In the genomic region with DNA sequence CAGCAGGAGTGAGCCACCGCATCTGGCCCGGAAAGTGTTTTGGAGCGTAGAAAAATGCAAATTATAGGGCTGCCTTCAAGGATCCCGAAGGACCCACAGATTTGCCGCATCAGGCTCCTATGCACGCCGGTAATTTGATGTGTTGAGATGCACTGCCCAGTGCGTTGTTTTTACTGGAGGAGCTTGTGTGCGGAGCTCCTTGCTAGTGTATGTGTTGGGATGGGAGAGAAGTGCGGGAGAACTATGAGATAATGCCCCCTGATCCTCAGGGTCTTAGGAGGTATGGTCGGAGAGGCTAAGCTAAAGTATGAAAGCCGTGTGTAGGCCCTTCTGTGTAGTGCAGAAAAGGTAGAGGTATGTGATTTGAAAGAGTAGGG, we compare ENCODE assay signal across 8 cellular contexts. TPM values are rescaled to one million over a fixed set of nuclear protein-coding genes. Genes with fewer than 3 reads are reported as not detected.
DNase-seq lines count a peak whose midpoint lies in the region; TF ChIP-seq lines count a peak whose summit lies in the region.

No MANE protein-coding gene starts in this region.

- no peaks in the 10 kb centered on the region; the same call in 1 of the 2 replicates for H3K36me3 ChIP-seq in MG63
- H3K36me3 ChIP-seq in ascending aorta, result no peaks in the 10 kb centered on the region

- H3K9me3 ChIP-seq in MG63, result no peaks in the 10 kb centered on the region
- no peaks in the 10 kb centered on the region for H3K9me3 ChIP-seq in ascending aorta

- peak overlapping the region; percentile 69 for H3K4me3 ChIP-seq in MG63
- peak overlapping the region; percentile 54 to 84 for H3K4me3 ChIP-seq in ascending aorta

- no peak for TF ChIP-seq CTCF in ascending aorta (IDR thresholded peaks at IDR 0.05)

- peaks cover 0 to 12% of the 10 kb centered on the region in 2 donors for H3K4me1 ChIP-seq in ascending aorta

- DNase-seq in NCI-H526 (lab: John Stamatoyannopoulos, UW), result peak; percentile 32 to 46
- DNase-seq in NCI-H526 treated with DMSO at 0.1 percent for 48 hours (lab: John Stamatoyannopoulos, UW), result no peak
- no peak for DNase-seq in MG63
- no peak for DNase-seq in ascending aorta (ENCODE audit: low spot score in 2 of 2)
- DNase-seq in left kidney (ENCODE audit: low read depth, low spot score), result peak; percentile 55
- DNase-seq in DMS79 (lab: John Stamatoyannopoulos, UW), result no peak
- DNase-seq in activated CD8-positive, alpha-beta memory T cell treated with anti-CD3 and anti-CD28 coated beads, Interleukin-2, amount 50 U/mL, for 4 hours, result no peak

- intact Hi-C loops in ascending aorta (cut with DNase I), result loop anchor here (2.0 to 5.0 kb wide), 2 partner anchors 42 to 68 kb away; no protein-coding TSS in a partner anchor

- H3K27ac ChIP-seq in ascending aorta (peak overlapping the region; percentile 88 to 96), temporal lobe (ENCODE audit: low read depth, low read length) (peak overlapping the region; percentile 95)

- no peaks in the 10 kb centered on the region for H3K27me3 ChIP-seq in MG63
- H3K27me3 ChIP-seq in ascending aorta, result no peaks in the 10 kb centered on the region

RNA-seq across cellular contexts. Expression of a gene that starts 1.3 kb away (rescaled TPM):
- 19.9 and 20.8 TPM in 2 replicates for total RNA-seq in MG63 (2014; rRNA removed; shearing (Covaris generic); ENCODE audit: low replicate concordance)
- total RNA-seq in ascending aorta (78.0 TPM), temporal lobe (173 TPM)

Comparison
In these comparisons a context has a peak if more than half of its experiments do, and no peak if none do; other contexts are left out.
1. DNase-seq: peak in NCI-H526 (2 of 2) and left kidney (single experiment); none in NCI-H526 treated with DMSO at 0.1 percent for 48 hours (single experiment), MG63 (single experiment), ascending aorta (0 of 2), DMS79 (single experiment) and activated CD8-positive, alpha-beta memory T cell treated with anti-CD3 and anti-CD28 coated beads, Interleukin-2, amount 50 U/mL, for 4 hours (single experiment).